In the genomic region with DNA sequence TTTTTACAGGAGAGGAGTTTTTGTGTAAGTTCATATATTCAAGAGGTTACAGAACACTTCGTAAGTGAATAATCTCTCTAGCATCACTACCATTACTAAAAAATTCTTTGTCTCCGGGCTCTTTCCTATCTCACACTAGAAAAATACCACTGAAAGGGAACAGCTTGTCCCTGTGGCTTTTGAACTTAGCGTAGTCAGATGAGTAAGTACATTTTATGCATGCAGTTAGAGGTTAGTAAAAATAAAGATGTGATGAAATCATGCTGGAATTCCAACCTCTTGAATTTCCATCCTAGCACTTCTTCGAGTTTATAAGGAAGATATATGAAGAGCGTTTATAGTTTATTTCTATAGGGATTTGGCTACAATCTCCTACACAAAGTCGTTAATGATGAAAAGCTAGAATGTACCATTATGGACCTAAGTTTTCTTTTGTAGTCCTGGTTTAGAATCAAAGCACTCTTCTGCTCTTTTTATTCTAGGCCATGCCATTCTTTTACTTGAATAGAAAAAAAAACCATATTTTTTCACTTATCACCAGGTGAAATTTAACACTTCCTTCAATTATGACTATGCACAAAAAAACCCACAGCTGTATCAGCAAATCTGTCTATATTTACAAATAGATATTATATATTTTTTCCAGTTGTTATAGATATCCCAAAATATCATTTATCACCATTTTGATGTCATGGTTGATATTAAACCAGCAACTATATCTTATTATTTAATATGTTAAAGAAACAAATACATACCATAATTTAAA, we compare ENCODE assay signal across 17 cellular contexts.
DNase-seq lines count a peak whose midpoint lies in the region; ATAC-seq and TF ChIP-seq lines count a peak whose summit lies in the region.
"Had no signal": no experiment of that assay in that cellular context is flagged by ENCODE, and none has a peak within 500 bp of the region (broad histone marks: within the 10 kb centered on the region; RNA-seq: fewer than 3 reads in every experiment).

No MANE protein-coding gene starts in this region.

- intact Hi-C loops in left ventricle myocardium inferior (cut with micrococcal nuclease): no loop called here
- intact Hi-C loops in Right ventricle myocardium inferior (cut with DNase I): no loop called here
- intact Hi-C loops in CD14-positive monocyte (cut with micrococcal nuclease): no loop called here
- intact Hi-C loops in head of caudate nucleus (cut with DNase I): no loop called here

- no peak overlapping the region for H3K27ac Mint-ChIP-seq in CD14-positive monocyte
- H3K27ac Mint-ChIP-seq in stimulated activated naive CD8-positive, alpha-beta T cell treated with anti-CD3 and anti-CD28 coated beads, Interleukin-15, amount 100 ng/mL, for 72 hours: no peak overlapping the region
- H3K27ac Mint-ChIP-seq: activated CD4-positive, alpha-beta T cell treated with anti-CD3 and anti-CD28 coated beads, Interleukin-2, amount 10 ng/mL, durations not matched to agents 7 days and 5 days; activated T-helper 1 cell treated with anti-CD3 and anti-CD28 coated beads, Interleukin-12 subunit alpha, Interleukin-12 subunit beta, Interleukin-2, Interleukin-4 antibody, amounts not matched to agents 30 ng/mL and 10 ng/mL and 1 ng/mL, durations not matched to agents 14 hours and 24 hours and 36 hours; brain had no signal

- peaks cover 0 to 1% (median 0%) of the 10 kb centered on the region in 3 donors for H3K27me3 Mint-ChIP-seq in CD14-positive monocyte (ENCODE audit: low read depth in 3 of 3)
- H3K27me3 Mint-ChIP-seq in stimulated activated naive CD8-positive, alpha-beta T cell treated with anti-CD3 and anti-CD28 coated beads, Interleukin-15, amount 100 ng/mL, for 72 hours: no peaks in the 10 kb centered on the region
- H3K27me3 Mint-ChIP-seq: activated CD4-positive, alpha-beta T cell treated with anti-CD3 and anti-CD28 coated beads, Interleukin-2, amount 10 ng/mL, durations not matched to agents 7 days and 5 days; brain had no signal

- no peaks in the 10 kb centered on the region for H3K4me1 Mint-ChIP-seq in CD14-positive monocyte
- H3K4me1 Mint-ChIP-seq in stimulated activated naive CD8-positive, alpha-beta T cell treated with anti-CD3 and anti-CD28 coated beads, Interleukin-15, amount 100 ng/mL, for 72 hours: no peaks in the 10 kb centered on the region
- H3K4me1 Mint-ChIP-seq: activated CD4-positive, alpha-beta T cell treated with anti-CD3 and anti-CD28 coated beads, Interleukin-2, amount 10 ng/mL, durations not matched to agents 7 days and 5 days had no signal

- no peaks in the 10 kb centered on the region for H3K9me3 ChIP-seq in left ventricle myocardium inferior (replicated peaks)

- H3K36me3 Mint-ChIP-seq in CD14-positive monocyte: no peaks in the 10 kb centered on the region
- H3K36me3 Mint-ChIP-seq: brain had no signal

- ATAC-seq in Right ventricle myocardium inferior (no peak), GM21619 (IDR thresholded peaks at IDR 0.05; ENCODE audit: unreplicated experiment) (no peak)
- no peak for ATAC-seq in stimulated activated naive CD8-positive, alpha-beta T cell treated with anti-CD3 and anti-CD28 coated beads, Interleukin-15, amount 100 ng/mL, for 72 hours

- peaks cover 8% of the 10 kb centered on the region for H3K4me1 ChIP-seq in left ventricle myocardium inferior

- H3K27me3 ChIP-seq in left ventricle myocardium inferior (ENCODE audit: low read depth): no peaks in the 10 kb centered on the region

- no peaks in the 10 kb centered on the region for H3K36me3 ChIP-seq in left ventricle myocardium inferior

- DNase-seq in left ventricle myocardium inferior: no peak
- no peak for DNase-seq in Right ventricle myocardium inferior (ENCODE audit: missing footprints)
- DNase-seq in astrocyte of the spinal cord (ENCODE audit: low read depth, low spot score): peak; percentile 97
- peak; percentile 17 for DNase-seq in hepatic stellate cell (ENCODE audit: low spot score)
- DNase-seq in CD14-positive monocyte (ENCODE audit: low spot score): no peak
- DNase-seq in head of caudate nucleus: no peak
- no peak for DNase-seq in stimulated activated naive CD8-positive, alpha-beta T cell treated with anti-CD3 and anti-CD28 coated beads, Interleukin-15, amount 100 ng/mL, for 72 hours
- DNase-seq: activated CD4-positive, alpha-beta T cell treated with anti-CD3 and anti-CD28 coated beads, Interleukin-2, amount 10 ng/mL, durations not matched to agents 7 days and 5 days; DMS79 treated with DMSO at 0.1 percent for 48 hours; erythroblast; left cardiac atrium; NCI-H2081 had no signal

- peak overlapping the region; percentile 18 for H3K27ac ChIP-seq in left ventricle myocardium inferior (replicated peaks)
- H3K27ac ChIP-seq: KMS-11 had no signal

- H3K9me3 Mint-ChIP-seq in CD14-positive monocyte: peaks cover 0 to 5% (median 0%) of the 10 kb centered on the region in 7 donors
- H3K9me3 Mint-ChIP-seq in stimulated activated naive CD8-positive, alpha-beta T cell treated with anti-CD3 and anti-CD28 coated beads, Interleukin-15, amount 100 ng/mL, for 72 hours: peaks cover 0 to 4% of the 10 kb centered on the region in 2 donors
- H3K9me3 Mint-ChIP-seq: activated CD4-positive, alpha-beta T cell treated with anti-CD3 and anti-CD28 coated beads, Interleukin-2, amount 10 ng/mL, durations not matched to agents 7 days and 5 days; brain; neural crest cell had no signal

- in situ Hi-C loops in astrocyte of the spinal cord (cut with HindIII; ENCODE audit: low sequenced_read_pairs): no loop called here

- TF ChIP-seq CTCF in left ventricle myocardium inferior (IDR thresholded peaks at IDR 0.05; ENCODE audit: borderline replicate concordance) (no peak), astrocyte of the spinal cord (IDR thresholded peaks at IDR 0.05; ENCODE audit: low read depth, low read length) (no peak), CD14-positive monocyte (IDR thresholded peaks at IDR 0.05) (no peak)

- H3K4me3 ChIP-seq in left ventricle myocardium inferior (no peak overlapping the region), astrocyte of the spinal cord (ENCODE audit: low read depth, low read length) (no peak overlapping the region)

- no peak overlapping the region for H3K4me3 Mint-ChIP-seq in CD14-positive monocyte
- no peak overlapping the region for H3K4me3 Mint-ChIP-seq in stimulated activated naive CD8-positive, alpha-beta T cell treated with anti-CD3 and anti-CD28 coated beads, Interleukin-15, amount 100 ng/mL, for 72 hours
- H3K4me3 Mint-ChIP-seq: activated CD4-positive, alpha-beta T cell treated with anti-CD3 and anti-CD28 coated beads, Interleukin-2, amount 10 ng/mL, durations not matched to agents 7 days and 5 days; activated T-helper 1 cell treated with anti-CD3 and anti-CD28 coated beads, Interleukin-12 subunit alpha, Interleukin-12 subunit beta, Interleukin-2, Interleukin-4 antibody, amounts not matched to agents 30 ng/mL and 10 ng/mL and 1 ng/mL, durations not matched to agents 14 hours and 24 hours and 36 hours; brain; neural crest cell had no signal

Comparison
In these comparisons a context has a peak if more than half of its experiments do, and no peak if none do; other contexts are left out.
1. DNase-seq: peak in astrocyte of the spinal cord (single experiment) and hepatic stellate cell (single experiment); none in left ventricle myocardium inferior (single experiment), Right ventricle myocardium inferior (single experiment), CD14-positive monocyte (single experiment), head of caudate nucleus (0 of 42) and stimulated activated naive CD8-positive, alpha-beta T cell treated with anti-CD3 and anti-CD28 coated beads, Interleukin-15, amount 100 ng/mL, for 72 hours (0 of 2).